Comparison of ENCODE assay signal across 10 cellular contexts in the genomic region with DNA sequence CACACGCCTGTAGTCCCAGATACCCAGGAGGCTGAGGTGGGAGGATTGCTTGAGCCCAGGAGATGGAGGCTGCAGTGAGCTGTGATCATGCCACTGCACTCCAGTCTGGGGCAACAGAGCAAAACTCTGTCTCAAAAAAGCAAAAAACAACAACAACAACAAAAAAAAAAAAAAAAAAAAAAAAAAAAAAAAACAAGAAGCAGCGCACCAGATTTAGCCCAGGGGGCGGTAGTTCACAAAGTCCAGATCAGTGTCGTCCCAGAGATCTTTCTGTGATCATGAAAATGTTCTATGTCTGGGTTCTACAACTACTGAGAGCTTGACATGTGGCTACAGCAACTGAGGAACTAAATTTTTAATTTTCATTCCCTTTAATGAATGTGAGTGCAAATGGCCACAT. TPM values are rescaled to one million over a fixed set of nuclear protein-coding genes. Genes with fewer than 3 reads are reported as not detected.
DNase-seq lines count a peak whose midpoint lies in the region; ATAC-seq, FAIRE-seq and TF ChIP-seq lines count a peak whose summit lies in the region.
"Had no signal": no experiment of that assay in that cellular context is flagged by ENCODE, and none has a peak within 500 bp of the region (broad histone marks: within the 10 kb centered on the region; RNA-seq: fewer than 3 reads in every experiment).

No MANE protein-coding gene starts in this region.

- TF ChIP-seq POLR2A in GM12878 (IDR thresholded peaks at IDR 0.05; ENCODE audit: low read depth, low read length), result no peak

- FAIRE-seq in D721Med (lab: Jason Lieb, UNC) (no peak), GM12878 (lab: Jason Lieb, UNC) (no peak)

- H3K79me2 ChIP-seq in GM12878 (ENCODE audit: control insufficient read depth, insufficient read depth, low read length), result no peaks in the 10 kb centered on the region

- SMC1A ChIA-PET in GM12878 (lab: Charles Lee; ENCODE audit: uncharacterized antibody, unreplicated experiment), result no interaction called here

- H3K36me3 ChIP-seq in GM12878 (ENCODE audit: control insufficient read depth in 2 of 2, insufficient read depth in 2 of 2, low read length in 1 of 2), result peaks cover 12 to 67% of the 10 kb centered on the region in 2 experiments

- DNase-seq in D721Med (ENCODE audit: insufficient read length, low spot score) (no peak), HFF-Myc (ENCODE audit: extremely low read depth, low read depth) (no peak), GM12878 (ENCODE audit: low read depth, low spot score) (no peak), lung microvascular endothelial cell (ENCODE audit: low read depth in 2 of 2) (peak; percentile 51 to 58), C1 segment of cervical spinal cord (lab: John Stamatoyannopoulos, UW) (no peak)
- DNase-seq in activated CD4-positive, CD25-positive, alpha-beta regulatory T cell treated with anti-CD3 and anti-CD28 coated beads, Interleukin-2, amount 50 U/mL, for 72 hours, result no peak
- no peak for DNase-seq in activated effector memory CD4-positive, alpha-beta T cell treated with Interleukin-2 at 50 U/mL for 16 hours
- DNase-seq: activated CD4-positive, alpha-beta memory T cell treated with anti-CD3 and anti-CD28 coated beads, Interleukin-2, amount 10 ng/mL, durations not matched to agents 7 days and 5 days; posterior cingulate gyrus had no signal

- H3K27ac ChIP-seq in GM12878 (ENCODE audit: control insufficient read depth, insufficient read depth), result no peak overlapping the region

- TF ChIP-seq CTCF in D721Med (IDR thresholded peaks at IDR 0.05; ENCODE audit: insufficient read depth, missing control alignments), result peak; percentile 29
- TF ChIP-seq CTCF in HFF-Myc (IDR thresholded peaks at IDR 0.05; ENCODE audit: low read depth, low read length, missing control alignments), result peak; percentile 42
- peak; percentile 13 to 38 (median 20); a peak in 2 of 6 replicates for TF ChIP-seq CTCF in GM12878 (IDR thresholded peaks at IDR 0.05 in 2 of 3, conservative IDR thresholded peaks at IDR 0.05 in 1 of 3; ENCODE audit: control insufficient read depth in 2 of 3, extremely low read depth in 1 of 3, insufficient read depth in 1 of 3, low read depth in 3 of 3, low read length in 3 of 3)

- no peaks in the 10 kb centered on the region; the same call in 2 of the 3 replicates for H3K9me3 ChIP-seq in GM12878 (replicated peaks; ENCODE audit: control insufficient read depth, insufficient read depth, low read length)

- no TSS peak for BruUV-seq in GM12878 (replicated peaks; lab: Mats Ljungman, UMichigan)

- no peaks in the 10 kb centered on the region for H4K20me1 ChIP-seq in GM12878 (ENCODE audit: control insufficient read depth, insufficient read depth)

- TF ChIP-seq EP300 in GM12878 (IDR thresholded peaks at IDR 0.05; ENCODE audit: borderline replicate concordance in 1 of 2, control insufficient read depth in 1 of 2, low read depth in 2 of 2, low read length in 2 of 2), result no peak

- RAD21 ChIA-PET in GM12878 (lab: Charles Lee; ENCODE audit: unreplicated experiment), result no interaction called here

- no peaks in the 10 kb centered on the region for H3K4me1 ChIP-seq in GM12878 (ENCODE audit: control insufficient read depth, insufficient read depth, low read length)

- H3K4me2 ChIP-seq in GM12878 (ENCODE audit: control insufficient read depth, insufficient read depth), result no peak overlapping the region

- H2AFZ ChIP-seq in GM12878 (ENCODE audit: control insufficient read depth, low read depth, low read length), result no peak overlapping the region

- WGBS in GM12878 (ENCODE audit: insufficient coverage, insufficient replicate concordance, low lambda C conversion rate, missing lambda C conversion rate), result 75% methylated on average over 4 of the region's 4 CpGs

- H3K4me3 ChIP-seq in HFF-Myc (replicated peaks; ENCODE audit: low read depth, low read length), result no peak overlapping the region
- H3K4me3 ChIP-seq in GM12878, result no peak overlapping the region

- intact Hi-C loops in GM12878 (cut with micrococcal nuclease; ENCODE audit: unreplicated experiment), result no loop called here

- 0 out of 2 replicates have a peak, but pooled peaks have one; percentile 22 for TF ChIP-seq RAD21 in GM12878 (IDR thresholded peaks at IDR 0.05; ENCODE audit: insufficient read depth, low read depth, low read length)

- CTCF ChIA-PET in GM12878 (lab: Yijun Ruan, JAX), result interaction anchor here (0.6 to 2.6 kb wide), 3 partner anchors 11 to 87 kb away, joined by 4 to 14 read pairs (median 4); no protein-coding TSS in a partner anchor

- in situ Hi-C loops in GM12878 (cut with MboI), result no loop called here

- POLR2A ChIA-PET in GM12878 (lab: Charles Lee), result no interaction called here

- H3K27me3 ChIP-seq in GM12878 (replicated peaks in 1 of 2; ENCODE audit: control insufficient read depth in 2 of 2, insufficient read depth in 2 of 2, low read length in 1 of 2), result no peaks in the 10 kb centered on the region

- H3K9ac ChIP-seq in GM12878 (ENCODE audit: control insufficient read depth, insufficient read depth, low read length), result no peak overlapping the region

- ATAC-seq in GM12878 (no peak), HG02870 (IDR thresholded peaks at IDR 0.05; ENCODE audit: unreplicated experiment) (no peak)

TF ChIP-seq in GM12878, 131 proteins besides CTCF, POLR2A, EP300 and RAD21 (continues in another document):
- TF ChIP-seq PML (IDR thresholded peaks at IDR 0.05; ENCODE audit: low read length), result no peak
- peak; percentile 82 for TF ChIP-seq ZNF384 (IDR thresholded peaks at IDR 0.05; ENCODE audit: borderline replicate concordance, low read depth, low read length)
- TF ChIP-seq STAT3 (IDR thresholded peaks at IDR 0.05; ENCODE audit: low read depth, low read length), result no peak
- no peak for TF ChIP-seq POU2F2 (IDR thresholded peaks at IDR 0.05; ENCODE audit: borderline replicate concordance, low read depth, low read length)
- no peak for TF ChIP-seq YBX1 (IDR thresholded peaks at IDR 0.05)
- TF ChIP-seq, protein P1, sequence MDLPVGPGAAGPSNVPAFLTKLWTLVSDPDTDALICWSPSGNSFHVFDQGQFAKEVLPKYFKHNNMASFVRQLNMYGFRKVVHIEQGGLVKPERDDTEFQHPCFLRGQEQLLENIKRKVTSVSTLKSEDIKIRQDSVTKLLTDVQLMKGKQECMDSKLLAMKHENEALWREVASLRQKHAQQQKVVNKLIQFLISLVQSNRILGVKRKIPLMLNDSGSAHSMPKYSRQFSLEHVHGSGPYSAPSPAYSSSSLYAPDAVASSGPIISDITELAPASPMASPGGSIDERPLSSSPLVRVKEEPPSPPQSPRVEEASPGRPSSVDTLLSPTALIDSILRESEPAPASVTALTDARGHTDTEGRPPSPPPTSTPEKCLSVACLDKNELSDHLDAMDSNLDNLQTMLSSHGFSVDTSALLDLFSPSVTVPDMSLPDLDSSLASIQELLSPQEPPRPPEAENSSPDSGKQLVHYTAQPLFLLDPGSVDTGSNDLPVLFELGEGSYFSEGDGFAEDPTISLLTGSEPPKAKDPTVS (IDR thresholded peaks at IDR 0.05; ENCODE audit: low read depth, low read length), result no peak
- TF ChIP-seq SMAD1 (IDR thresholded peaks at IDR 0.05; ENCODE audit: low read depth, partially characterized antibody), result no peak

RNA-seq across cellular contexts. Expression of a gene that starts 27.4 kb away (rescaled TPM):
- total RNA-seq in GM12878 (2013; cell fraction: nucleolus; rRNA removed), result 61.8 and 67.6 TPM in 2 replicates
- total RNA-seq in GM12878 (2014; rRNA removed) (90.7 and 125 TPM in 2 replicates), GM12878 (2014; rRNA removed; fragmentation: Illumina TruSeq; extraction: Trizol) (105 and 113 TPM in 2 replicates), GM12878 (2021) (89.7 and 102 TPM in 2 replicates), lung microvascular endothelial cell (0.60 and 3.3 TPM in 2 replicates)
- 62.4 TPM for polyA plus RNA-seq in GM12878 (2011; ENCODE audit: low read depth)
- polyA plus RNA-seq in GM12878 (2011; rRNA removed) (290 and 350 TPM in 2 replicates), GM12878 (2014; fragmentation: Illumina TruSeq; extraction: Trizol) (133 and 223 TPM in 2 replicates), GM12878 (2014; fragmentation: Nextera tagmentation; extraction: Ambion mirVana) (10 to 100 TPM; 32.4 to 43.4 TPM), GM12878 (2014; rRNA removed) (81.0 and 92.9 TPM in 2 replicates), GM12878 (2016; fragmentation: Nextera tagmentation; extraction: Ambion mirVana) (10 to 100 TPM; 51.5 to 51.6 TPM)
- 186 and 209 TPM in 2 replicates for polyA plus RNA-seq in GM12878 (2011; cell fraction: cytosol; rRNA removed)
- 117 and 158 TPM in 2 replicates for polyA plus RNA-seq in GM12878 (2011; cell fraction: nucleus; rRNA removed)
- 64.5 and 96.0 TPM in 2 replicates for polyA plus RNA-seq in GM12878 (2012)
- 263 and 276 TPM in 2 replicates for polyA minus RNA-seq in GM12878 (2011; rRNA and poly(A)+ RNA removed)
- 88.5 and 105 TPM in 2 replicates for polyA minus RNA-seq in GM12878 (2011; cell fraction: cytosol; rRNA and poly(A)+ RNA removed)
- 91.3 and 96.3 TPM in 2 replicates for polyA minus RNA-seq in GM12878 (2011; cell fraction: nucleus; rRNA and poly(A)+ RNA removed)

RNA-seq across cellular contexts. Expression of a gene that starts 50.8 kb away (rescaled TPM):
- 57.9 and 66.9 TPM in 2 replicates for total RNA-seq in GM12878 (2013; cell fraction: nucleolus; rRNA removed)
- 0.87 and 0.96 TPM in 2 replicates for total RNA-seq in GM12878 (2014; rRNA removed)
- total RNA-seq in GM12878 (2014; rRNA removed; fragmentation: Illumina TruSeq; extraction: Trizol), result 0.37 and 0.49 TPM in 2 replicates
- 2.3 and 2.8 TPM in 2 replicates for total RNA-seq in GM12878 (2021)
- polyA plus RNA-seq in GM12878 (2011; ENCODE audit: low read depth), result 5.6 TPM
- polyA plus RNA-seq in GM12878 (2011; rRNA removed), result 0.62 and 0.83 TPM in 2 replicates
- 1.3 and 1.5 TPM in 2 replicates for polyA plus RNA-seq in GM12878 (2011; cell fraction: cytosol; rRNA removed)
- polyA plus RNA-seq in GM12878 (2011; cell fraction: nucleus; rRNA removed), result 2.7 and 3.1 TPM in 2 replicates
- polyA plus RNA-seq in GM12878 (2012), result 10.3 and 12.9 TPM in 2 replicates
- 0.46 and 1.1 TPM in 2 replicates for polyA plus RNA-seq in GM12878 (2014; fragmentation: Illumina TruSeq; extraction: Trizol)
- under 1 TPM; 0.13 to 0.32 TPM for polyA plus RNA-seq in GM12878 (2014; fragmentation: Nextera tagmentation; extraction: Ambion mirVana)
- 1.2 and 1.3 TPM in 2 replicates for polyA plus RNA-seq in GM12878 (2014; rRNA removed)
- polyA plus RNA-seq in GM12878 (2016; fragmentation: Nextera tagmentation; extraction: Ambion mirVana), result under 1 TPM; 0.09 to 0.33 TPM
- polyA minus RNA-seq in GM12878 (2011; rRNA and poly(A)+ RNA removed), result 0.88 and 1.3 TPM in 2 replicates
- 0.52 and 1.1 TPM in 2 replicates for polyA minus RNA-seq in GM12878 (2011; cell fraction: cytosol; rRNA and poly(A)+ RNA removed)
- polyA minus RNA-seq in GM12878 (2011; cell fraction: nucleus; rRNA and poly(A)+ RNA removed), result 1.1 TPM in 2 replicates
- 0.65 and 4.6 TPM in 2 replicates for total RNA-seq in lung microvascular endothelial cell

Comparison
In these comparisons a context has a peak if more than half of its experiments do, and no peak if none do; other contexts are left out.
1. DNase-seq: peak in lung microvascular endothelial cell (2 of 2); none in D721Med (single experiment), HFF-Myc (single experiment), GM12878 (single experiment), activated CD4-positive, CD25-positive, alpha-beta regulatory T cell treated with anti-CD3 and anti-CD28 coated beads, Interleukin-2, amount 50 U/mL, for 72 hours (single experiment), C1 segment of cervical spinal cord (0 of 14) and activated effector memory CD4-positive, alpha-beta T cell treated with Interleukin-2 at 50 U/mL for 16 hours (single experiment).
2. RNA of a gene that starts 27.4 kb away (total RNA-seq): 61.8 to 125 TPM in GM12878; 0.60 to 3.3 TPM in lung microvascular endothelial cell; every median in the first group is over 10 times any median in the second.
3. Peak in every context shown above with its lines, with median percentiles within 50 percentile points of each other: CTCF ChIP-seq.